In genomic region chr5:38467353-38468040, GRCh38 we compare ENCODE assay signal across 10 cellular contexts.
DNase-seq lines count a peak whose midpoint lies in the region; ATAC-seq and TF ChIP-seq lines count a peak whose summit lies in the region.
"Had no signal": no experiment of that assay in that cellular context is flagged by ENCODE, and none has a peak within 500 bp of the region (broad histone marks: within the 10 kb centered on the region; RNA-seq: fewer than 3 reads in every experiment).

No MANE protein-coding gene starts in this region.

- H3K9me3 Mint-ChIP-seq in CD14-positive monocyte: peaks cover 0 to 15% (median 3%) of the 10 kb centered on the region in 7 donors

- H3K36me3 ChIP-seq in brain microvascular endothelial cell (replicated peaks) (no peaks in the 10 kb centered on the region), psoas muscle (ENCODE audit: insufficient read depth in 1 of 2, low read depth in 1 of 2) (no peaks in the 10 kb centered on the region)
- H3K36me3 ChIP-seq: neutrophil had no signal

- peaks cover 14 to 49% (median 22%) of the 10 kb centered on the region in 3 donors for H3K27me3 Mint-ChIP-seq in CD14-positive monocyte (ENCODE audit: low read depth in 3 of 3)

- H3K4me3 Mint-ChIP-seq in CD14-positive monocyte: peak overlapping the region in 1 of 2 donors; percentile 63

- H3K4me3 ChIP-seq in brain microvascular endothelial cell (ENCODE audit: low read depth, low read length) (peak overlapping the region; percentile 26), psoas muscle (peak overlapping the region; percentile 65)

- peaks cover 68% of the 10 kb centered on the region for H3K4me1 ChIP-seq in psoas muscle

- ATAC-seq in psoas muscle (peak in 3 of 4 donors; percentile 3 to 10 (median 6)), GM21367 (IDR thresholded peaks at IDR 0.05; ENCODE audit: unreplicated experiment) (no peak), GM19324 (IDR thresholded peaks at IDR 0.05; ENCODE audit: low FRiP score, unreplicated experiment) (no peak)

- in situ Hi-C loops in brain microvascular endothelial cell (cut with HindIII; ENCODE audit: low pct_ligation_motif_present, low sequenced_read_pairs): no loop called here

- peak overlapping the region; percentile 60 for H3K27ac ChIP-seq in brain microvascular endothelial cell
- peak overlapping the region; percentile 98 for H3K27ac ChIP-seq in psoas muscle
- H3K27ac ChIP-seq: neutrophil had no signal

- TF ChIP-seq CTCF in brain microvascular endothelial cell (IDR thresholded peaks at IDR 0.05; ENCODE audit: low read depth, low read length, missing control alignments) (no peak), psoas muscle (IDR thresholded peaks at IDR 0.05) (no peak), CD14-positive monocyte (IDR thresholded peaks at IDR 0.05) (no peak)

- H3K4me1 Mint-ChIP-seq in CD14-positive monocyte: no peaks in the 10 kb centered on the region

- intact Hi-C loops in psoas muscle (cut with DNase I): loop anchor here (2.0 to 5.0 kb wide), 2 partner anchors 69 to 85 kb away; no protein-coding TSS in a partner anchor
- intact Hi-C loops in CD14-positive monocyte (cut with micrococcal nuclease): no loop called here

- H3K27me3 ChIP-seq in brain microvascular endothelial cell (replicated peaks): no peaks in the 10 kb centered on the region
- no peaks in the 10 kb centered on the region for H3K27me3 ChIP-seq in psoas muscle (ENCODE audit: insufficient read depth in 3 of 3, low read length in 2 of 3)

- 16 to 22% (median 19%) methylated on average over 22 of the region's 22 CpGs for WGBS in psoas muscle, 3 donors

- H3K36me3 Mint-ChIP-seq in CD14-positive monocyte: no peaks in the 10 kb centered on the region

- no peak overlapping the region for H3K27ac Mint-ChIP-seq in CD14-positive monocyte

- H3K9me3 ChIP-seq in psoas muscle: no peaks in the 10 kb centered on the region
- H3K9me3 ChIP-seq: neutrophil had no signal

- DNase-seq in Ammon's horn (ENCODE audit: low spot score) (peak; percentile 70), brain microvascular endothelial cell (no peak), hippocampal formation (lab: John Stamatoyannopoulos, UW) (peak; percentile 47 to 48), psoas muscle (peak; percentile 66 to 77), CD14-positive monocyte (ENCODE audit: low spot score) (no peak), NCI-H2227 (lab: John Stamatoyannopoulos, UW; ENCODE audit: unreplicated experiment) (no peak)
- DNase-seq: NCI-H187 treated with DMSO at 0.1 percent for 48 hours had no signal

Comparison
In these comparisons a context has a peak if more than half of its experiments do, and no peak if none do; other contexts are left out.
1. DNase-seq: peak in Ammon's horn (single experiment), hippocampal formation (2 of 2) and psoas muscle (2 of 2); none in brain microvascular endothelial cell (single experiment), CD14-positive monocyte (single experiment) and NCI-H2227 (single experiment).
2. ATAC-seq: peak in psoas muscle (3 of 4); none in GM21367 (single experiment) and GM19324 (single experiment).
3. intact Hi-C loops: an anchor here in psoas muscle (2.0 to 5.0 kb wide); none called in CD14-positive monocyte.